In genomic region chr18:7566587-7567486, GRCh38 we compare ENCODE assay signal across 8 cellular contexts. TPM values are rescaled to one million over a fixed set of nuclear protein-coding genes. Genes with fewer than 3 reads are reported as not detected.
DNase-seq lines count a peak whose midpoint lies in the region; TF ChIP-seq lines count a peak whose summit lies in the region.

Gene PTPRM (plus strand): TSS chr18:7567316. CDS start chr18:7567819, 503 bp downstream.

- H4K8ac ChIP-seq in H9 (replicated peaks; ENCODE audit: insufficient read length, low read depth, low read length), result no peak within 1 kb of the TSS

- H2BK120ac ChIP-seq in H9 (ENCODE audit: low read depth, low read length, poor library complexity, severe bottlenecking), result no peak within 1 kb of the TSS

- no peaks in the 10 kb centered on the region for H3K79me1 ChIP-seq in H9 (ENCODE audit: insufficient read depth, low read depth, low read length, poor library complexity, severe bottlenecking)

- no peak within 1 kb of the TSS for H2BK15ac ChIP-seq in H9 (ENCODE audit: low read depth, low read length)

- H4K91ac ChIP-seq in H9 (ENCODE audit: insufficient read length, low read depth, low read length), result no peak within 1 kb of the TSS

- H2AFZ ChIP-seq in H9 (ENCODE audit: low read length) (no peak within 1 kb of the TSS), Loucy (ENCODE audit: low read length) (peak within 1 kb of the TSS; percentile 83)

- H2AK5ac ChIP-seq in H9 (ENCODE audit: insufficient read length, low read length), result no peak within 1 kb of the TSS

- H2BK5ac ChIP-seq in H9 (ENCODE audit: insufficient read length, low read length), result no peak within 1 kb of the TSS

- TF ChIP-seq CTCF in GM12864 (IDR thresholded peaks at IDR 0.05; ENCODE audit: low read depth, low read length, missing control alignments) (peak; percentile 39), H9 (conservative IDR thresholded peaks at IDR 0.05) (no peak; the same call in 2 of the 3 replicates), Loucy (conservative IDR thresholded peaks at IDR 0.05; ENCODE audit: low read length) (no peak), WERI-Rb-1 (IDR thresholded peaks at IDR 0.05; ENCODE audit: low read depth, low read length) (peak; percentile 54)

- no peak within 1 kb of the TSS for H3K4ac ChIP-seq in H9 (ENCODE audit: low read depth, low read length)

- peak within 1 kb of the TSS; percentile 62 for H3K18ac ChIP-seq in H9 (ENCODE audit: insufficient read length, low read depth, low read length)

- H3K9me2 ChIP-seq in Loucy (replicated peaks; ENCODE audit: low read depth, low read length), result no peaks in the 10 kb centered on the region

- H3K79me2 ChIP-seq in H9 (ENCODE audit: insufficient read depth, low read length) (no peaks in the 10 kb centered on the region), Loucy (ENCODE audit: insufficient read depth, low read length) (peaks cover 9% of the 10 kb centered on the region)

- H3K36me3 ChIP-seq in Loucy (ENCODE audit: insufficient read depth, low read length) (no peaks in the 10 kb centered on the region), WERI-Rb-1 (no peaks in the 10 kb centered on the region), skeletal muscle tissue (ENCODE audit: control insufficient read depth in 3 of 3, insufficient read depth in 3 of 3, low read length in 3 of 3) (no peaks in the 10 kb centered on the region)

- H3K9me3 Mint-ChIP-seq in H9, result peaks cover 0 to 5% of the 10 kb centered on the region in 2 experiments; a peak in 1 of 5 replicates

- no peak within 1 kb of the TSS for H3K56ac ChIP-seq in H9 (ENCODE audit: insufficient read length, low read depth, low read length)

- H2BK20ac ChIP-seq in H9 (ENCODE audit: low read depth, low read length, poor library complexity, severe bottlenecking), result no peak within 1 kb of the TSS

- peak within 1 kb of the TSS; percentile 18; the same call in 1 of the 2 replicates for H3K4me3 ChIP-seq in GM12864 (ENCODE audit: low read depth, low read length)
- H3K4me3 ChIP-seq in Loucy (ENCODE audit: low read length, poor library complexity, severe bottlenecking), result peak within 1 kb of the TSS; percentile 73
- peak within 1 kb of the TSS; percentile 68 for H3K4me3 ChIP-seq in WERI-Rb-1 (ENCODE audit: low read depth, low read length)
- peak within 1 kb of the TSS; percentile 78 to 88 (median 85) for H3K4me3 ChIP-seq in skeletal muscle tissue (ENCODE audit: low read length in 3 of 3)

- H3K27me3 ChIP-seq in H9 (ENCODE audit: insufficient read depth, low read length), result peaks cover 15% of the 10 kb centered on the region; the same call in 1 of the 2 replicates
- peaks cover 20% of the 10 kb centered on the region for H3K27me3 ChIP-seq in Loucy (ENCODE audit: insufficient read depth, low read length, poor library complexity, severe bottlenecking)
- peaks cover 22% of the 10 kb centered on the region for H3K27me3 ChIP-seq in WERI-Rb-1 (ENCODE audit: insufficient read depth, low read depth, severe bottlenecking)
- H3K27me3 ChIP-seq in skeletal muscle tissue (ENCODE audit: control insufficient read depth in 3 of 3, insufficient read depth in 3 of 3, low read length in 3 of 3), result no peaks in the 10 kb centered on the region

- H3F3A ChIP-seq in Loucy (ENCODE audit: low read depth), result no peaks in the 10 kb centered on the region

- no peak within 1 kb of the TSS for H3K23ac ChIP-seq in H9 (ENCODE audit: insufficient read length, low read depth, low read length)

- H4K5ac ChIP-seq in H9 (ENCODE audit: insufficient read length, low read depth, low read length), result no peak within 1 kb of the TSS

- H3K14ac ChIP-seq in H9 (ENCODE audit: insufficient read depth, low read length), result peak within 1 kb of the TSS; percentile 73

- H3K9ac ChIP-seq in H9 (ENCODE audit: extremely low read depth, insufficient read length, low read length) (no peak within 1 kb of the TSS), Loucy (ENCODE audit: low read depth, low read length, poor library complexity, severe bottlenecking) (peak within 1 kb of the TSS; percentile 58), skeletal muscle tissue (ENCODE audit: low read depth in 1 of 3, low read length in 3 of 3) (peak within 1 kb of the TSS; percentile 89 to 94 (median 90))

- peak within 1 kb of the TSS; percentile 76 for H3K4me2 ChIP-seq in H9 (ENCODE audit: insufficient read depth, insufficient read length, low read length)
- H3K4me2 ChIP-seq in Loucy (ENCODE audit: low read depth, low read length, poor library complexity, severe bottlenecking), result peak within 1 kb of the TSS; percentile 73

- H3K27ac Mint-ChIP-seq in H9, result no peak within 1 kb of the TSS

- H3K23me2 ChIP-seq in H9 (ENCODE audit: insufficient read length, low read depth, low read length, poor library complexity, severe bottlenecking), result peaks cover 14% of the 10 kb centered on the region

- H3K27me3 Mint-ChIP-seq in H9 (ENCODE audit: low read depth), result peaks cover 51% of the 10 kb centered on the region

- H2BK12ac ChIP-seq in H9 (ENCODE audit: insufficient read length, low read depth, low read length), result no peak within 1 kb of the TSS

- H3T11ph ChIP-seq in H9 (ENCODE audit: low read length), result no peak within 1 kb of the TSS

- H3K9me3 ChIP-seq in H9 (ENCODE audit: control insufficient read depth, low read depth, low read length) (no peaks in the 10 kb centered on the region), Loucy (ENCODE audit: insufficient read depth, low read depth, low read length) (no peaks in the 10 kb centered on the region), WERI-Rb-1 (ENCODE audit: severe bottlenecking) (no peaks in the 10 kb centered on the region), skeletal muscle tissue (ENCODE audit: control insufficient read depth in 3 of 3, low read length in 3 of 3) (no peaks in the 10 kb centered on the region)

- no CpG with 5 or more reads among the region's 138 CpGs for WGBS in H9 (ENCODE audit: extremely low coverage, insufficient read length, low lambda C conversion rate)

- DNase-seq in GM12864 (ENCODE audit: low read depth) (no peak), H9 (peak; percentile 71), WERI-Rb-1 (peak; percentile 59), islet precursor cell (peak; percentile 89)
- no peak for DNase-seq in effector CD8-positive, alpha-beta T cell (lab: John Stamatoyannopoulos, UW)

- 0 out of 7 replicates have a peak, but pooled peaks cover 0 to 9% (median 0%) of the 10 kb centered on the region in 3 experiments for H3K36me3 Mint-ChIP-seq in H9 (ENCODE audit: insufficient read depth in 1 of 3, low read depth in 3 of 3)

- H3K4me1 ChIP-seq in H9 (ENCODE audit: insufficient read depth, low read length) (peaks cover 1% of the 10 kb centered on the region; the same call in 1 of the 2 replicates), Loucy (ENCODE audit: insufficient read depth, low read length, poor library complexity, severe bottlenecking) (peaks cover 5% of the 10 kb centered on the region), skeletal muscle tissue (ENCODE audit: control insufficient read depth in 3 of 3, insufficient read depth in 3 of 3, low read length in 3 of 3) (peaks cover 5 to 19% (median 14%) of the 10 kb centered on the region in 3 donors)

- H3K27ac ChIP-seq in H9 (ENCODE audit: insufficient read length, low read depth, low read length) (no peak within 1 kb of the TSS), WERI-Rb-1 (no peak within 1 kb of the TSS), cingulate gyrus (ENCODE audit: low read depth, low read length) (peak within 1 kb of the TSS; percentile 80), skeletal muscle tissue (ENCODE audit: low read depth, low read length) (peak within 1 kb of the TSS; percentile 95)

- H4K20me1 ChIP-seq in H9 (ENCODE audit: control insufficient read depth, insufficient read depth, insufficient read length) (no peaks in the 10 kb centered on the region), Loucy (ENCODE audit: insufficient read depth, low read length, poor library complexity, severe bottlenecking) (no peaks in the 10 kb centered on the region)

- peak within 1 kb of the TSS; percentile 66 to 79 for H3K4me3 Mint-ChIP-seq in H9

- peaks cover 14 to 15% of the 10 kb centered on the region in 2 experiments for H3K4me1 Mint-ChIP-seq in H9

RNA-seq across cellular contexts. Expression of gene PTPRM, which starts in this region (rescaled TPM):
- total RNA-seq in H9 (2021) (3.9 and 6.2 TPM in 2 replicates), skeletal muscle tissue (68.9 TPM)

Comparison
In these comparisons a context has a peak if more than half of its experiments do, and no peak if none do; other contexts are left out.
1. DNase-seq: peak in H9 (single experiment), WERI-Rb-1 (single experiment) and islet precursor cell (single experiment); none in GM12864 (single experiment) and effector CD8-positive, alpha-beta T cell (single experiment).
2. H3K4me3 ChIP-seq: peak in every context shown above with its lines; median percentile 85 in skeletal muscle tissue; 73 in Loucy; 68 in WERI-Rb-1; 18 in GM12864.
3. CTCF ChIP-seq: peak in GM12864 (single experiment) and WERI-Rb-1 (single experiment); none in H9 (single experiment) and Loucy (single experiment).
4. H3K27ac ChIP-seq: peak in cingulate gyrus (single experiment) and skeletal muscle tissue (single experiment); none in H9 (single experiment) and WERI-Rb-1 (single experiment).